In genomic region chr6:167529684-167530335, GRCh38 we compare ENCODE assay signal across 1 cellular context.
TF ChIP-seq lines count a peak whose summit lies in the region.

No MANE protein-coding gene starts in this region.

TF ChIP-seq in HepG2, 621 proteins besides CTCF, POLR2A, EP300 and RAD21 (continued from another document):
- TF ChIP-seq SNAPC4 (CRISPR knock-in tag; IDR thresholded peaks at IDR 0.05) (no peak), BCL6 (CRISPR knock-in tag; IDR thresholded peaks at IDR 0.05) (0 out of 2 replicates have a peak, but pooled peaks have one; percentile 13), DRAP1 (CRISPR knock-in tag; IDR thresholded peaks at IDR 0.05) (0 out of 2 replicates have a peak, but pooled peaks have one; percentile 21), ZNF331 (CRISPR knock-in tag; IDR thresholded peaks at IDR 0.05) (peak; percentile 31; the same call in 1 of the 2 replicates), ELF1 (CRISPR knock-in tag; IDR thresholded peaks at IDR 0.05) (peak; percentile 7; the same call in 1 of the 2 replicates), SMAD1 (CRISPR knock-in tag; IDR thresholded peaks at IDR 0.05; ENCODE audit: borderline replicate concordance, low read depth) (no peak), HNF4A (CRISPR knock-in tag; IDR thresholded peaks at IDR 0.05) (peak; percentile 83), HMG20A (CRISPR knock-in tag; IDR thresholded peaks at IDR 0.05; ENCODE audit: borderline replicate concordance) (peak; percentile 37; the same call in 1 of the 2 replicates), ZSCAN20 (CRISPR knock-in tag; IDR thresholded peaks at IDR 0.05; ENCODE audit: borderline replicate concordance) (no peak), YEATS2 (CRISPR knock-in tag; IDR thresholded peaks at IDR 0.05; ENCODE audit: borderline replicate concordance) (peak; percentile 45; the same call in 1 of the 2 replicates), NCOR1 (IDR thresholded peaks at IDR 0.05; ENCODE audit: borderline replicate concordance, low read length) (peak; percentile 33; the same call in 1 of the 2 replicates), ZBTB14 (CRISPR knock-in tag; IDR thresholded peaks at IDR 0.05) (no peak), ARID5B (CRISPR knock-in tag; IDR thresholded peaks at IDR 0.05) (peak; percentile 40; the same call in 1 of the 2 replicates), ZNF724P (CRISPR knock-in tag; IDR thresholded peaks at IDR 0.05; ENCODE audit: borderline replicate concordance) (peak; percentile 37; the same call in 1 of the 2 replicates), TFDP1 (CRISPR knock-in tag; IDR thresholded peaks at IDR 0.05; ENCODE audit: borderline replicate concordance) (peak; percentile 32; the same call in 1 of the 2 replicates), ZNF296 (CRISPR knock-in tag; conservative IDR thresholded peaks at IDR 0.05) (no peak), FOSL2 (CRISPR knock-in tag; IDR thresholded peaks at IDR 0.05) (peak; percentile 31; the same call in 1 of the 2 replicates), RFX3 (CRISPR knock-in tag; IDR thresholded peaks at IDR 0.05) (peak; percentile 51; the same call in 1 of the 2 replicates), LCORL (IDR thresholded peaks at IDR 0.05) (no peak), LCORL (CRISPR knock-in tag; IDR thresholded peaks at IDR 0.05) (0 out of 2 replicates have a peak, but pooled peaks have one; percentile 15), U2AF1 (optimal IDR thresholded peaks at IDR 0.05; ENCODE audit: low read depth, low read length) (no peak), SOX13 (IDR thresholded peaks at IDR 0.05) (no peak), SOX13 (CRISPR knock-in tag; conservative IDR thresholded peaks at IDR 0.05 in 1 of 2, IDR thresholded peaks at IDR 0.05 in 1 of 2) (peak in 1 of 2 experiments; percentile 29; a peak in 1 of 4 replicates), MZF1 (CRISPR knock-in tag; IDR thresholded peaks at IDR 0.05; ENCODE audit: borderline replicate concordance) (no peak), TFDP2 (CRISPR knock-in tag; IDR thresholded peaks at IDR 0.05) (peak; percentile 56; the same call in 1 of the 2 replicates), CENPBD1 (CRISPR knock-in tag; IDR thresholded peaks at IDR 0.05; ENCODE audit: borderline replicate concordance, low read depth) (no peak), TFAP4 (IDR thresholded peaks at IDR 0.05; ENCODE audit: borderline replicate concordance, low read depth) (peak; percentile 30; the same call in 1 of the 2 replicates), RCOR2 (CRISPR knock-in tag; IDR thresholded peaks at IDR 0.05) (peak; percentile 62; the same call in 1 of the 2 replicates), HDAC2 (CRISPR knock-in tag; IDR thresholded peaks at IDR 0.05) (0 out of 2 replicates have a peak, but pooled peaks have one; percentile 27), SALL1 (CRISPR knock-in tag; IDR thresholded peaks at IDR 0.05) (no peak), ZBTB37 (CRISPR knock-in tag; IDR thresholded peaks at IDR 0.05) (no peak), MIXL1 (CRISPR knock-in tag; IDR thresholded peaks at IDR 0.05) (0 out of 2 replicates have a peak, but pooled peaks have one; percentile 18), RNF219 (CRISPR knock-in tag; IDR thresholded peaks at IDR 0.05) (no peak), RXRB (CRISPR knock-in tag; IDR thresholded peaks at IDR 0.05; ENCODE audit: borderline replicate concordance) (peak; percentile 58), FOXO1 (CRISPR knock-in tag; IDR thresholded peaks at IDR 0.05) (peak; percentile 13; the same call in 1 of the 2 replicates), ZNF44 (CRISPR knock-in tag; IDR thresholded peaks at IDR 0.05) (no peak), ZNF891 (CRISPR knock-in tag; IDR thresholded peaks at IDR 0.05) (no peak), MTERF4 (CRISPR knock-in tag; IDR thresholded peaks at IDR 0.05) (peak; percentile 42; the same call in 1 of the 2 replicates), RFX1 (IDR thresholded peaks at IDR 0.05) (peak; percentile 21; the same call in 1 of the 2 replicates), TEAD3 (CRISPR knock-in tag; optimal IDR thresholded peaks at IDR 0.05; ENCODE audit: borderline replicate concordance) (peak; percentile 56), KMT2B (CRISPR knock-in tag; IDR thresholded peaks at IDR 0.05) (0 out of 2 replicates have a peak, but pooled peaks have one; percentile 12), CC2D1A (CRISPR knock-in tag; IDR thresholded peaks at IDR 0.05) (no peak), ERF (CRISPR knock-in tag; IDR thresholded peaks at IDR 0.05) (peak; percentile 42; the same call in 1 of the 2 replicates)
TF ChIP-seq in HepG2: peak in this region for 37.
